Comparison of ENCODE assay signal across 11 cellular contexts in genomic region chr2:8582850-8583399, GRCh38.
DNase-seq lines count a peak whose midpoint lies in the region; ATAC-seq, FAIRE-seq and TF ChIP-seq lines count a peak whose summit lies in the region.
"Had no signal": no experiment of that assay in that cellular context is flagged by ENCODE, and none has a peak within 500 bp of the region (broad histone marks: within the 10 kb centered on the region; RNA-seq: fewer than 3 reads in every experiment).

No MANE protein-coding gene starts in this region.

- WGBS in pancreas, 2 donors = 81 to 87% methylated on average over 13 of the region's 13 CpGs

- H3K9me3 Mint-ChIP-seq in CD14-positive monocyte = no peaks in the 10 kb centered on the region
- no peaks in the 10 kb centered on the region for H3K9me3 Mint-ChIP-seq in activated T-cell treated with anti-CD3 and anti-CD28 coated beads, Interleukin-2, amount 50 U/mL, for 72 hours
- H3K9me3 Mint-ChIP-seq: activated T-cell treated with anti-CD3 and anti-CD28 coated beads, Interleukin-2, amount 50 U/mL, for 24 hours had no signal

- no peak for TF ChIP-seq CTCF in CD14-positive monocyte (IDR thresholded peaks at IDR 0.05)
- TF ChIP-seq CTCF in OCI-LY1 (IDR thresholded peaks at IDR 0.05; ENCODE audit: low read length) = no peak
- TF ChIP-seq CTCF in left ventricle myocardium inferior (IDR thresholded peaks at IDR 0.05; ENCODE audit: borderline replicate concordance) = no peak
- no peak for TF ChIP-seq CTCF in pancreas (IDR thresholded peaks at IDR 0.05)
- TF ChIP-seq CTCF in GM10248 (IDR thresholded peaks at IDR 0.05; ENCODE audit: control extremely low read depth, extremely low read depth, low read depth, missing control alignments) = no peak

- H3K9ac ChIP-seq in OCI-LY1 (ENCODE audit: low read length) = peak overlapping the region; percentile 88

- peaks cover 44% of the 10 kb centered on the region for H3K4me1 Mint-ChIP-seq in CD14-positive monocyte
- H3K4me1 Mint-ChIP-seq in activated T-cell treated with anti-CD3 and anti-CD28 coated beads, Interleukin-2, amount 50 U/mL, for 72 hours (ENCODE audit: low read depth) = peaks cover 65% of the 10 kb centered on the region

- peaks cover 4 to 12% (median 7%) of the 10 kb centered on the region in 3 donors for H3K27me3 Mint-ChIP-seq in CD14-positive monocyte (ENCODE audit: low read depth in 3 of 3)
- H3K27me3 Mint-ChIP-seq in activated T-cell treated with anti-CD3 and anti-CD28 coated beads, Interleukin-2, amount 50 U/mL, for 72 hours (ENCODE audit: low read depth) = no peaks in the 10 kb centered on the region

- CTCF ChIA-PET in GM10248 (lab: Yijun Ruan, JAX) = interaction anchor here (1.0 kb wide), 1 partner anchor 68 kb away, joined by 3 read pairs; no protein-coding TSS in a partner anchor

- peak overlapping the region in 1 of 2 donors; percentile 51 for H3K4me3 Mint-ChIP-seq in CD14-positive monocyte
- H3K4me3 Mint-ChIP-seq in activated T-cell treated with anti-CD3 and anti-CD28 coated beads, Interleukin-2, amount 50 U/mL, for 72 hours = peak overlapping the region in 1 of 2 donors; percentile 59

- ATAC-seq in pancreas = no peak
- no peak for ATAC-seq in activated T-cell treated with anti-CD3 and anti-CD28 coated beads, Interleukin-2, amount 50 U/mL, for 72 hours (replicated peaks in 1 of 2)

- H3K9me3 ChIP-seq in OCI-LY1 (ENCODE audit: low read length) (no peaks in the 10 kb centered on the region), left ventricle myocardium inferior (replicated peaks) (no peaks in the 10 kb centered on the region), pancreas (no peaks in the 10 kb centered on the region)

- DNase-seq in CD14-positive monocyte (ENCODE audit: low spot score) (no peak), left ventricle myocardium inferior (no peak), pancreas (peak in 2 of 6 donors; percentile 22 to 62), NCI-H1105 (lab: John Stamatoyannopoulos, UW) (no peak), NOMO-1 (lab: John Stamatoyannopoulos, UW; ENCODE audit: unreplicated experiment in 2 of 2) (no peak), GM10248 (ENCODE audit: extremely low spot score) (no peak)
- no peak for DNase-seq in activated T-cell treated with anti-CD3 and anti-CD28 coated beads, Interleukin-2, amount 50 U/mL, for 72 hours
- DNase-seq: cerebellar nuclear complex, NCI-H524 had no signal

- H3K9me2 ChIP-seq in OCI-LY1 (ENCODE audit: low read depth, low read length) = no peaks in the 10 kb centered on the region

- peak overlapping the region; percentile 87 to 98 (median 96) for H3K27ac Mint-ChIP-seq in CD14-positive monocyte
- H3K27ac Mint-ChIP-seq in activated T-cell treated with anti-CD3 and anti-CD28 coated beads, Interleukin-2, amount 50 U/mL, for 72 hours = no peak overlapping the region
- H3K27ac Mint-ChIP-seq: activated T-cell treated with anti-CD3 and anti-CD28 coated beads, Interleukin-2, amount 50 U/mL, for 24 hours had no signal

- no peaks in the 10 kb centered on the region; the same call in 1 of the 2 replicates for H3F3A ChIP-seq in OCI-LY1 (ENCODE audit: insufficient read depth, low read length)

- peak overlapping the region; percentile 55 for H3K4me3 ChIP-seq in OCI-LY1 (ENCODE audit: low read depth, low read length, poor library complexity, severe bottlenecking)
- peak overlapping the region; percentile 40 for H3K4me3 ChIP-seq in left ventricle myocardium inferior
- H3K4me3 ChIP-seq in pancreas = peak overlapping the region in 2 of 4 donors; percentile 8 to 29

- no peaks in the 10 kb centered on the region for H4K20me1 ChIP-seq in OCI-LY1 (ENCODE audit: insufficient read depth, low read length)

- H3K36me3 Mint-ChIP-seq in CD14-positive monocyte = peaks cover 0 to 2% of the 10 kb centered on the region in 2 donors
- no peaks in the 10 kb centered on the region for H3K36me3 Mint-ChIP-seq in activated T-cell treated with anti-CD3 and anti-CD28 coated beads, Interleukin-2, amount 50 U/mL, for 72 hours (ENCODE audit: insufficient read depth in 2 of 2)

- POLR2A ChIA-PET in GM10248 (lab: Yijun Ruan, JAX) = no interaction called here

- H3K79me2 ChIP-seq in OCI-LY1 (ENCODE audit: insufficient read depth, low read length) = no peaks in the 10 kb centered on the region

- FAIRE-seq in pancreas (lab: Jason Lieb, UNC) = no peak

- H3K36me3 ChIP-seq in OCI-LY1 (ENCODE audit: insufficient read depth, low read length) (no peaks in the 10 kb centered on the region), left ventricle myocardium inferior (no peaks in the 10 kb centered on the region), pancreas (no peaks in the 10 kb centered on the region)

- peak overlapping the region; percentile 99 for H3K27ac ChIP-seq in OCI-LY1 (ENCODE audit: low read depth, low read length, poor library complexity, severe bottlenecking)
- peak overlapping the region; percentile 76 for H3K27ac ChIP-seq in left ventricle myocardium inferior (replicated peaks)
- peak overlapping the region; percentile 59 to 80 (median 72) for H3K27ac ChIP-seq in pancreas

- H3K27me3 ChIP-seq in OCI-LY1 (ENCODE audit: insufficient read depth, low read length) (no peaks in the 10 kb centered on the region), left ventricle myocardium inferior (ENCODE audit: low read depth) (no peaks in the 10 kb centered on the region), pancreas (no peaks in the 10 kb centered on the region)

- H2AFZ ChIP-seq in OCI-LY1 (ENCODE audit: low read length) = no peak overlapping the region

- peak overlapping the region; percentile 79 for H3K4me2 ChIP-seq in OCI-LY1 (ENCODE audit: low read length)

- intact Hi-C loops in CD14-positive monocyte (cut with micrococcal nuclease) = loop anchor here (2.0 to 5.0 kb wide), 3 partner anchors 36 to 99 kb away; partner anchors contain the start of gene ID2 (in 1 of the 2)
- intact Hi-C loops in left ventricle myocardium inferior (cut with micrococcal nuclease) = no loop called here
- intact Hi-C loops in pancreas (cut with DNase I) = no loop called here

- peaks cover 91% of the 10 kb centered on the region for H3K4me1 ChIP-seq in OCI-LY1 (ENCODE audit: insufficient read depth, low read length, severe bottlenecking)
- H3K4me1 ChIP-seq in left ventricle myocardium inferior = peaks cover 39% of the 10 kb centered on the region
- peaks cover 0 to 10% (median 5%) of the 10 kb centered on the region in 3 donors for H3K4me1 ChIP-seq in pancreas

Comparison
In these comparisons a context has a peak if more than half of its experiments do, and no peak if none do; other contexts are left out.
1. intact Hi-C loops: an anchor here in CD14-positive monocyte (2.0 to 5.0 kb wide); none called in left ventricle myocardium inferior and pancreas.